Comparison of ENCODE assay signal across 2 cellular contexts in the genomic region with DNA sequence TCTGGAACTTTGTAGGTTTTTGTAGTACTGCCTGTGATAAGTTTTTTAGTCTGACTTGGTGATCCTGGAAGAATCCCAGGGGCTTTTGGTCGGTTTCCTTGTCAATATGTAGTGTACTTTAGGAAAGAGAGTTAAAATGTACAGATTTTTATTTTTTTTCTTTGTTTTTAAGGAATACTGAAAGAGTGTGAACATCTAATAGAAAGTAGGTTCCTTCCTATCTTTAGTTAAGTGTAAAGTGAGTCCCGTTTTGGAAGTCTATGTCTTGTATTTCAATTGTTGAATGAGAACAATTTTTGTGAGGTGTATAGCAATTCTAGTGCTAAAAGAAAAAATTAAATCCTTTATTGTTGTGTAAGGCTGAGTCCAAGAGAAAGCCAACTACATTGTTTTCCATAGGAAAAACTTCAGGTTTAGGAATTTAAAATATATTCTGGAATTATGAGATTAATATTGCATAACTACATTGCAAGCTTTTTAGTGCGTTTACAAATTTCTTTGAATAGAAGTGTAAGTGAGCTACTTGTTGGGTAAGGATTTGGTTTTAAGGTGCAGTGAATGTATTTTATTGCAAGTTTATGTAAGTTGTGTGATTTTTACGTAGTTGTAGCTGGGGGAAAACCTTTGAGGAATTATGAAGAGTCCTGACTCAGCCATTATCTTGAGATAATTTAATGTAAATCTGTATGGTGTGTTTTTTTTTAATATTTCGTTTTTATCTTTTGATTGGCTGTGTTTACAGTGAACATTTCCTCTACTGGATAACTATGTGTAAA.
TF ChIP-seq lines count a peak whose summit lies in the region.

No MANE protein-coding gene starts in this region.

TF ChIP-seq in A549, 52 proteins besides CTCF, POLR2A, EP300 and RAD21 (continued from another document):
- TF ChIP-seq MAFK (IDR thresholded peaks at IDR 0.05; ENCODE audit: partially characterized antibody): peak; percentile 37
- no peak for TF ChIP-seq SREBF2 (IDR thresholded peaks at IDR 0.05)
- TF ChIP-seq EHF (CRISPR knock-in tag; IDR thresholded peaks at IDR 0.05): no peak
- no peak for TF ChIP-seq RCOR1 (IDR thresholded peaks at IDR 0.05; ENCODE audit: low read depth, low read length)
- TF ChIP-seq MAZ (IDR thresholded peaks at IDR 0.05; ENCODE audit: borderline replicate concordance, low read depth, low read length): no peak
- TF ChIP-seq, protein P1, sequence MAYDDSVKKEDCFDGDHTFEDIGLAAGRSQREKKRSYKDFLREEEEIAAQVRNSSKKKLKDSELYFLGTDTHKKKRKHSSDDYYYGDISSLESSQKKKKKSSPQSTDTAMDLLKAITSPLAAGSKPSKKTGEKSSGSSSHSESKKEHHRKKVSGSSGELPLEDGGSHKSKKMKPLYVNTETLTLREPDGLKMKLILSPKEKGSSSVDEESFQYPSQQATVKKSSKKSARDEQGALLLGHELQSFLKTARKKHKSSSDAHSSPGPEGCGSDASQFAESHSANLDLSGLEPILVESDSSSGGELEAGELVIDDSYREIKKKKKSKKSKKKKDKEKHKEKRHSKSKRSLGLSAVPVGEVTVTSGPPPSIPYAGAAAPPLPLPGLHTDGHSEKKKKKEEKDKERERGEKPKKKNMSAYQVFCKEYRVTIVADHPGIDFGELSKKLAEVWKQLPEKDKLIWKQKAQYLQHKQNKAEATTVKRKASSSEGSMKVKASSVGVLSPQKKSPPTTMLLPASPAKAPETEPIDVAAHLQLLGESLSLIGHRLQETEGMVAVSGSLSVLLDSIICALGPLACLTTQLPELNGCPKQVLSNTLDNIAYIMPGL (CRISPR knock-in tag; IDR thresholded peaks at IDR 0.05; ENCODE audit: borderline replicate concordance): no peak
- TF ChIP-seq CHD2 (IDR thresholded peaks at IDR 0.05; ENCODE audit: low read length, partially characterized antibody): no peak
- TF ChIP-seq EHMT2 (IDR thresholded peaks at IDR 0.05; ENCODE audit: low read depth): no peak
- peak in 1 of 2 experiments; percentile 27; a peak in 1 of 4 replicates for TF ChIP-seq CEBPB (IDR thresholded peaks at IDR 0.05)
- no peak for TF ChIP-seq TP53 (CRISPR knock-in tag; IDR thresholded peaks at IDR 0.05)
- TF ChIP-seq JUN (IDR thresholded peaks at IDR 0.05): no peak

TF ChIP-seq in IMR-90, 13 proteins besides CTCF, POLR2A, EP300 and RAD21 (continued from another document):
- TF ChIP-seq MAFK (IDR thresholded peaks at IDR 0.05; ENCODE audit: low read depth, low read length): peak; percentile 47; the same call in 1 of the 2 replicates
- TF ChIP-seq, protein P2, sequence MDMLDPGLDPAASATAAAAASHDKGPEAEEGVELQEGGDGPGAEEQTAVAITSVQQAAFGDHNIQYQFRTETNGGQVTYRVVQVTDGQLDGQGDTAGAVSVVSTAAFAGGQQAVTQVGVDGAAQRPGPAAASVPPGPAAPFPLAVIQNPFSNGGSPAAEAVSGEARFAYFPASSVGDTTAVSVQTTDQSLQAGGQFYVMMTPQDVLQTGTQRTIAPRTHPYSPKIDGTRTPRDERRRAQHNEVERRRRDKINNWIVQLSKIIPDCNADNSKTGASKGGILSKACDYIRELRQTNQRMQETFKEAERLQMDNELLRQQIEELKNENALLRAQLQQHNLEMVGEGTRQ (IDR thresholded peaks at IDR 0.05; ENCODE audit: low read depth, low read length): no peak
